ENCODE assay signal across 1 cellular context in the genomic region with DNA sequence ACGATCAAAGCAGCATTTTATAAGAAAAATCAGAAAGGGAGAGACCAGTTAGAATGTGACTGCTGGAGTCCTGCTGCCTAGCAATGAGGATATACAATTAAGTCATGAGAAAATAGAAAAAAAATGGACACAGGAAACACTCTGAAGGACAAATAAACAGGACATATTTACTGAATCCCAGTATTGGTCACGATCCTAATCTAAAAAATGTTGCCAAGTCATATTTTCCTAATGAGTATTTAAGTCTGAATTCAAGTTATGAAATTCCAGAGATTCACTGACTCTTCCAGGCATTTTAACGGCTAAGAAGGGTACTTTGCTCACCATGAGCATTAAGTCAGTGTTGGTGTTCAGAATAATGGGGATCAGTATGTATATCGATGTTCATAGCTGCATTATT.
TF ChIP-seq lines count a peak whose summit lies in the region.

No MANE protein-coding gene starts in this region.

TF ChIP-seq in GM23338, 12 proteins besides CTCF, POLR2A, EP300 and RAD21 (continued from another document):
- TF ChIP-seq, protein P1, sequence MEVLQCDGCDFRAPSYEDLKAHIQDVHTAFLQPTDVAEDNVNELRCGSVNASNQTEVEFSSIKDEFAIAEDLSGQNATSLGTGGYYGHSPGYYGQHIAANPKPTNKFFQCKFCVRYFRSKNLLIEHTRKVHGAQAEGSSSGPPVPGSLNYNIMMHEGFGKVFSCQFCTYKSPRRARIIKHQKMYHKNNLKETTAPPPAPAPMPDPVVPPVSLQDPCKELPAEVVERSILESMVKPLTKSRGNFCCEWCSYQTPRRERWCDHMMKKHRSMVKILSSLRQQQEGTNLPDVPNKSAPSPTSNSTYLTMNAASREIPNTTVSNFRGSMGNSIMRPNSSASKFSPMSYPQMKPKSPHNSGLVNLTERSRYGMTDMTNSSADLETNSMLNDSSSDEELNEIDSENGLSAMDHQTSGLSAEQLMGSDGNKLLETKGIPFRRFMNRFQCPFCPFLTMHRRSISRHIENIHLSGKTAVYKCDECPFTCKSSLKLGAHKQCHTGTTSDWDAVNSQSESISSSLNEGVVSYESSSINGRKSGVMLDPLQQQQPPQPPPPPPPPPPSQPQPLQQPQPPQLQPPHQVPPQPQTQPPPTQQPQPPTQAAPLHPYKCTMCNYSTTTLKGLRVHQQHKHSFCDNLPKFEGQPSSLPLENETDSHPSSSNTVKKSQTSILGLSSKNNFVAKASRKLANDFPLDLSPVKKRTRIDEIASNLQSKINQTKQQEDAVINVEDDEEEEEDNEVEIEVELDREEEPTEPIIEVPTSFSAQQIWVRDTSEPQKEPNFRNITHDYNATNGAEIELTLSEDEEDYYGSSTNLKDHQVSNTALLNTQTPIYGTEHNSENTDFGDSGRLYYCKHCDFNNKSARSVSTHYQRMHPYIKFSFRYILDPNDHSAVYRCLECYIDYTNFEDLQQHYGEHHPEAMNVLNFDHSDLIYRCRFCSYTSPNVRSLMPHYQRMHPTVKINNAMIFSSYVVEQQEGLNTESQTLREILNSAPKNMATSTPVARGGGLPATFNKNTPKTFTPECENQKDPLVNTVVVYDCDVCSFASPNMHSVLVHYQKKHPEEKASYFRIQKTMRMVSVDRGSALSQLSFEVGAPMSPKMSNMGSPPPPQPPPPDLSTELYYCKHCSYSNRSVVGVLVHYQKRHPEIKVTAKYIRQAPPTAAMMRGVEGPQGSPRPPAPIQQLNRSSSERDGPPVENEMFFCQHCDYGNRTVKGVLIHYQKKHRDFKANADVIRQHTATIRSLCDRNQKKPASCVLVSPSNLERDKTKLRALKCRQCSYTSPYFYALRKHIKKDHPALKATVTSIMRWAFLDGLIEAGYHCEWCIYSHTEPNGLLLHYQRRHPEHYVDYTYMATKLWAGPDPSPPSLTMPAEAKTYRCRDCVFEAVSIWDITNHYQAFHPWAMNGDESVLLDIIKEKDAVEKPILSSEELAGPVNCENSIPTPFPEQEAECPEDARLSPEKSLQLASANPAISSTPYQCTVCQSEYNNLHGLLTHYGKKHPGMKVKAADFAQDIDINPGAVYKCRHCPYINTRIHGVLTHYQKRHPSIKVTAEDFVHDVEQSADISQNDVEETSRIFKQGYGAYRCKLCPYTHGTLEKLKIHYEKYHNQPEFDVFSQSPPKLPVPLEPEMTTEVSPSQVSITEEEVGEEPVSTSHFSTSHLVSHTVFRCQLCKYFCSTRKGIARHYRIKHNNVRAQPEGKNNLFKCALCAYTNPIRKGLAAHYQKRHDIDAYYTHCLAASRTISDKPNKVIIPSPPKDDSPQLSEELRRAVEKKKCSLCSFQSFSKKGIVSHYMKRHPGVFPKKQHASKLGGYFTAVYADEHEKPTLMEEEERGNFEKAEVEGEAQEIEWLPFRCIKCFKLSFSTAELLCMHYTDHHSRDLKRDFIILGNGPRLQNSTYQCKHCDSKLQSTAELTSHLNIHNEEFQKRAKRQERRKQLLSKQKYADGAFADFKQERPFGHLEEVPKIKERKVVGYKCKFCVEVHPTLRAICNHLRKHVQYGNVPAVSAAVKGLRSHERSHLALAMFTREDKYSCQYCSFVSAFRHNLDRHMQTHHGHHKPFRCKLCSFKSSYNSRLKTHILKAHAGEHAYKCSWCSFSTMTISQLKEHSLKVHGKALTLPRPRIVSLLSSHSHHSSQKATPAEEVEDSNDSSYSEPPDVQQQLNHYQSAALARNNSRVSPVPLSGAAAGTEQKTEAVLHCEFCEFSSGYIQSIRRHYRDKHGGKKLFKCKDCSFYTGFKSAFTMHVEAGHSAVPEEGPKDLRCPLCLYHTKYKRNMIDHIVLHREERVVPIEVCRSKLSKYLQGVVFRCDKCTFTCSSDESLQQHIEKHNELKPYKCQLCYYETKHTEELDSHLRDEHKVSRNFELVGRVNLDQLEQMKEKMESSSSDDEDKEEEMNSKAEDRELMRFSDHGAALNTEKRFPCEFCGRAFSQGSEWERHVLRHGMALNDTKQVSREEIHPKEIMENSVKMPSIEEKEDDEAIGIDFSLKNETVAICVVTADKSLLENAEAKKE (CRISPR knock-in tag; IDR thresholded peaks at IDR 0.05) = no peak
- TF ChIP-seq, protein P2, sequence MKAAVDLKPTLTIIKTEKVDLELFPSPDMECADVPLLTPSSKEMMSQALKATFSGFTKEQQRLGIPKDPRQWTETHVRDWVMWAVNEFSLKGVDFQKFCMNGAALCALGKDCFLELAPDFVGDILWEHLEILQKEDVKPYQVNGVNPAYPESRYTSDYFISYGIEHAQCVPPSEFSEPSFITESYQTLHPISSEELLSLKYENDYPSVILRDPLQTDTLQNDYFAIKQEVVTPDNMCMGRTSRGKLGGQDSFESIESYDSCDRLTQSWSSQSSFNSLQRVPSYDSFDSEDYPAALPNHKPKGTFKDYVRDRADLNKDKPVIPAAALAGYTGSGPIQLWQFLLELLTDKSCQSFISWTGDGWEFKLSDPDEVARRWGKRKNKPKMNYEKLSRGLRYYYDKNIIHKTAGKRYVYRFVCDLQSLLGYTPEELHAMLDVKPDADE (IDR thresholded peaks at IDR 0.05) = no peak
- TF ChIP-seq ZNF331 (CRISPR knock-in tag; IDR thresholded peaks at IDR 0.05; ENCODE audit: low read depth) = no peak
- no peak for TF ChIP-seq STAT1 (IDR thresholded peaks at IDR 0.05; ENCODE audit: unreplicated experiment)
- TF ChIP-seq CREB1 (CRISPR knock-in tag; IDR thresholded peaks at IDR 0.05; ENCODE audit: low read depth) = no peak
- no peak for TF ChIP-seq EZH2phosphoT487 (IDR thresholded peaks at IDR 0.05; ENCODE audit: unreplicated experiment)
- TF ChIP-seq NANOG (IDR thresholded peaks at IDR 0.05; ENCODE audit: borderline replicate concordance) = no peak
- no peak for TF ChIP-seq POLR2AphosphoS5 (IDR thresholded peaks at IDR 0.05; ENCODE audit: low read depth)
- no peak for TF ChIP-seq ZNF114 (CRISPR knock-in tag; IDR thresholded peaks at IDR 0.05)
- TF ChIP-seq, protein P3, sequence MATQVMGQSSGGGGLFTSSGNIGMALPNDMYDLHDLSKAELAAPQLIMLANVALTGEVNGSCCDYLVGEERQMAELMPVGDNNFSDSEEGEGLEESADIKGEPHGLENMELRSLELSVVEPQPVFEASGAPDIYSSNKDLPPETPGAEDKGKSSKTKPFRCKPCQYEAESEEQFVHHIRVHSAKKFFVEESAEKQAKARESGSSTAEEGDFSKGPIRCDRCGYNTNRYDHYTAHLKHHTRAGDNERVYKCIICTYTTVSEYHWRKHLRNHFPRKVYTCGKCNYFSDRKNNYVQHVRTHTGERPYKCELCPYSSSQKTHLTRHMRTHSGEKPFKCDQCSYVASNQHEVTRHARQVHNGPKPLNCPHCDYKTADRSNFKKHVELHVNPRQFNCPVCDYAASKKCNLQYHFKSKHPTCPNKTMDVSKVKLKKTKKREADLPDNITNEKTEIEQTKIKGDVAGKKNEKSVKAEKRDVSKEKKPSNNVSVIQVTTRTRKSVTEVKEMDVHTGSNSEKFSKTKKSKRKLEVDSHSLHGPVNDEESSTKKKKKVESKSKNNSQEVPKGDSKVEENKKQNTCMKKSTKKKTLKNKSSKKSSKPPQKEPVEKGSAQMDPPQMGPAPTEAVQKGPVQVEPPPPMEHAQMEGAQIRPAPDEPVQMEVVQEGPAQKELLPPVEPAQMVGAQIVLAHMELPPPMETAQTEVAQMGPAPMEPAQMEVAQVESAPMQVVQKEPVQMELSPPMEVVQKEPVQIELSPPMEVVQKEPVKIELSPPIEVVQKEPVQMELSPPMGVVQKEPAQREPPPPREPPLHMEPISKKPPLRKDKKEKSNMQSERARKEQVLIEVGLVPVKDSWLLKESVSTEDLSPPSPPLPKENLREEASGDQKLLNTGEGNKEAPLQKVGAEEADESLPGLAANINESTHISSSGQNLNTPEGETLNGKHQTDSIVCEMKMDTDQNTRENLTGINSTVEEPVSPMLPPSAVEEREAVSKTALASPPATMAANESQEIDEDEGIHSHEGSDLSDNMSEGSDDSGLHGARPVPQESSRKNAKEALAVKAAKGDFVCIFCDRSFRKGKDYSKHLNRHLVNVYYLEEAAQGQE (IDR thresholded peaks at IDR 0.05; ENCODE audit: unreplicated experiment) = no peak
TF ChIP-seq in GM23338: peak in this region for 0.
